In genomic region chr1:226125097-226125630, GRCh38 we compare ENCODE assay signal across 8 cellular contexts.
A peak's percentile ranks its signal among the peaks of the same experiment; 100 is the strongest.
DNase-seq lines count a peak whose midpoint lies in the region; ATAC-seq and TF ChIP-seq lines count a peak whose summit lies in the region.

No MANE protein-coding gene starts in this region.

- DNase-seq in ELF-1 (ENCODE audit: low read depth, low spot score) = peak; percentile 95
- peak; percentile 87 to 89 for DNase-seq in NCI-H446 (lab: John Stamatoyannopoulos, UW)
- peak; percentile 80 for DNase-seq in activated CD4-positive, CD25-positive, alpha-beta regulatory T cell treated with anti-CD3 and anti-CD28 coated beads, Interleukin-2, amount 50 U/mL, for 16 hours (ENCODE audit: low read depth, low spot score)
- peak; percentile 83 to 87 for DNase-seq in cardiac fibroblast (ENCODE audit: low read depth in 2 of 2)
- peak; percentile 66 for DNase-seq in kidney glomerular epithelial cell (lab: John Stamatoyannopoulos, UW)
- DNase-seq in stimulated activated CD4-positive, alpha-beta T cell treated with anti-CD3 and anti-CD28 coated beads, Interleukin-1b, Interleukin-23, amount 100 ng/mL, for 48 hours = peak; percentile 84

- peak; percentile 93 for TF ChIP-seq CTCF in cardiac fibroblast (IDR thresholded peaks at IDR 0.05; ENCODE audit: low read depth, low read length)

- H3K4me3 ChIP-seq in cardiac fibroblast (replicated peaks in 1 of 2; ENCODE audit: low read depth in 2 of 2, low read length in 2 of 2) = no peak overlapping the region

- ATAC-seq in HG03039 (IDR thresholded peaks at IDR 0.05; ENCODE audit: unreplicated experiment) (peak; percentile 16), HG03571 (IDR thresholded peaks at IDR 0.05; ENCODE audit: unreplicated experiment) (no peak)
